In genomic region chr16:29232811-29233704, GRCh38 we compare ENCODE assay signal across 17 cellular contexts.
"Had no signal": no experiment of that assay in that cellular context is flagged by ENCODE, and none has a peak within 500 bp of the region (broad histone marks: within the 10 kb centered on the region; RNA-seq: fewer than 3 reads in every experiment).

No MANE protein-coding gene starts in this region.

- H3K9me3 Mint-ChIP-seq: activated CD4-positive, alpha-beta T cell treated with anti-CD3 and anti-CD28 coated beads, Interleukin-2, amount 10 ng/mL, durations not matched to agents 7 days and 5 days; activated naive CD4-positive, alpha-beta T cell treated with anti-CD3 and anti-CD28 coated beads, Interleukin-2, amount 50 U/mL, for 72 hours; activated T-cell treated with anti-CD3 and anti-CD28 coated beads, Interleukin-2, amount 50 U/mL, for 72 hours; central memory CD8-positive, alpha-beta T cell; T-cell; T-helper 2 cell treated with Interferon-gamma antibody and Interleukin-4, amounts not matched to agents 5 μg/mL and 100 μg/mL, for 36 hours had no signal

- H3K27me3 ChIP-seq: spleen, tibial artery, uterus had no signal

- H3K27ac ChIP-seq: left ventricle myocardium inferior, parathyroid adenoma, spleen, tibial artery, uterus, WERI-Rb-1 had no signal

- H2AFZ ChIP-seq: parathyroid adenoma had no signal

- H3K36me3 Mint-ChIP-seq: activated naive CD4-positive, alpha-beta T cell treated with anti-CD3 and anti-CD28 coated beads, Interleukin-2, amount 50 U/mL, for 72 hours had no signal

- H3K9ac ChIP-seq: parathyroid adenoma had no signal

- H3K9me3 ChIP-seq: left ventricle myocardium inferior, spleen, tibial artery, uterus had no signal

- H3K36me3 ChIP-seq: left ventricle myocardium inferior, tibial artery, uterus, WERI-Rb-1 had no signal

- H3K4me3 ChIP-seq: left ventricle myocardium inferior, spleen, tibial artery, uterus had no signal

- DNase-seq: activated CD4-positive, alpha-beta T cell treated with anti-CD3 and anti-CD28 coated beads, Interleukin-2, amount 10 ng/mL, durations not matched to agents 7 days and 5 days; activated gamma-delta T cell; activated T-cell treated with anti-CD3 and anti-CD28 coated beads, Interleukin-2, amount 50 U/mL, for 72 hours; effector memory CD4-positive, alpha-beta T cell; foreskin melanocyte; left ventricle myocardium inferior; spleen; stimulated activated CD4-positive, alpha-beta T cell treated with anti-CD3 and anti-CD28 coated beads, Interleukin-4, amount 100 ng/mL, for 1 hour; stimulated activated naive CD4-positive, alpha-beta T cell treated with Interleukin-2 at 50 U/mL for 16 hours; uterus; WERI-Rb-1 had no signal

- H3K4me3 Mint-ChIP-seq: activated CD4-positive, alpha-beta T cell treated with anti-CD3 and anti-CD28 coated beads, Interleukin-2, amount 10 ng/mL, durations not matched to agents 7 days and 5 days; activated T-cell treated with anti-CD3 and anti-CD28 coated beads, Interleukin-2, amount 50 U/mL, for 72 hours; central memory CD8-positive, alpha-beta T cell; T-cell; T-helper 2 cell treated with Interferon-gamma antibody and Interleukin-4, amounts not matched to agents 5 μg/mL and 100 μg/mL, for 36 hours had no signal

- H3K27ac Mint-ChIP-seq: activated CD4-positive, alpha-beta T cell treated with anti-CD3 and anti-CD28 coated beads, Interleukin-2, amount 10 ng/mL, durations not matched to agents 7 days and 5 days; activated naive CD4-positive, alpha-beta T cell treated with anti-CD3 and anti-CD28 coated beads, Interleukin-2, amount 50 U/mL, for 72 hours; activated T-cell treated with anti-CD3 and anti-CD28 coated beads, Interleukin-2, amount 50 U/mL, for 72 hours; T-cell had no signal

- H3K27me3 Mint-ChIP-seq: activated CD4-positive, alpha-beta T cell treated with anti-CD3 and anti-CD28 coated beads, Interleukin-2, amount 10 ng/mL, durations not matched to agents 7 days and 5 days; central memory CD8-positive, alpha-beta T cell; T-cell had no signal

- H3K4me1 ChIP-seq: left ventricle myocardium inferior, uterus had no signal
